Comparison of ENCODE assay signal across 22 cellular contexts in genomic region chr12:12663644-12664294, GRCh38. TPM values are rescaled to one million over a fixed set of nuclear protein-coding genes. Genes with fewer than 3 reads are reported as not detected.
A peak's percentile ranks its signal among the peaks of the same experiment; 100 is the strongest.
DNase-seq lines count a peak whose midpoint lies in the region; ATAC-seq, FAIRE-seq and TF ChIP-seq lines count a peak whose summit lies in the region.
"Had no signal": no experiment of that assay in that cellular context is flagged by ENCODE, and none has a peak within 500 bp of the region (broad histone marks: within the 10 kb centered on the region; RNA-seq: fewer than 3 reads in every experiment).

No MANE protein-coding gene starts in this region.

- H3K27ac ChIP-seq in HEK293 (ENCODE audit: extremely low read depth, low read depth, low read length) (no peak overlapping the region), GM12878 (ENCODE audit: control insufficient read depth, insufficient read depth) (peak overlapping the region; percentile 58)
- H3K27ac ChIP-seq: 22Rv1, A549, C4-2B, GM23248, HL-60 had no signal

- no peaks in the 10 kb centered on the region for H4K20me1 ChIP-seq in GM12878 (ENCODE audit: control insufficient read depth, insufficient read depth)

- TF ChIP-seq POLR2A in GM12878 (IDR thresholded peaks at IDR 0.05; ENCODE audit: low read depth, low read length): no peak

- no peak overlapping the region for H3K27ac Mint-ChIP-seq in activated T-cell treated with anti-CD3 and anti-CD28 coated beads, Interleukin-2, amount 50 U/mL, for 24 hours
- H3K27ac Mint-ChIP-seq in activated CD4-positive, alpha-beta memory T cell treated with anti-CD3 and anti-CD28 coated beads, Interleukin-2, amount 10 ng/mL, durations not matched to agents 7 days and 5 days: no peak overlapping the region
- H3K27ac Mint-ChIP-seq: CD4-positive, alpha-beta T cell had no signal

- H3K4me3 Mint-ChIP-seq in activated T-cell treated with anti-CD3 and anti-CD28 coated beads, Interleukin-2, amount 50 U/mL, for 24 hours: no peak overlapping the region
- H3K4me3 Mint-ChIP-seq in activated CD4-positive, alpha-beta memory T cell treated with anti-CD3 and anti-CD28 coated beads, Interleukin-2, amount 10 ng/mL, durations not matched to agents 7 days and 5 days: no peak overlapping the region
- H3K4me3 Mint-ChIP-seq: CD4-positive, alpha-beta T cell had no signal

- CTCF ChIA-PET in HEK293 (lab: Yijun Ruan, JAX): interaction anchor here (0.6 to 0.8 kb wide), 3 partner anchors 8 to 383 kb away, joined by 3 read pairs; no protein-coding TSS in a partner anchor
- CTCF ChIA-PET in GM12878 (lab: Yijun Ruan, JAX): interaction anchor here (0.6 to 2.8 kb wide), 9 partner anchors 8 to 73 kb away, joined by 3 to 18 read pairs (median 5); no protein-coding TSS in a partner anchor
- CTCF ChIA-PET in activated CD4-positive, alpha-beta memory T cell treated with anti-CD3 and anti-CD28 coated beads, Interleukin-2, amount 10 ng/mL, durations not matched to agents 7 days and 5 days (lab: Charles Lee): interaction anchor here (0.6 to 2.0 kb wide), 4 partner anchors 9 to 853 kb away, joined by 3 to 6 read pairs (median 4); no protein-coding TSS in a partner anchor

- H3K4me2 ChIP-seq in GM12878 (ENCODE audit: control insufficient read depth, insufficient read depth): peak overlapping the region; percentile 68
- H3K4me2 ChIP-seq: A549 had no signal

- RAD21 ChIA-PET in GM12878 (lab: Charles Lee; ENCODE audit: unreplicated experiment): interaction anchor here (0.8 to 3.3 kb wide), 12 partner anchors 8 to 287 kb away, joined by 3 to 17 read pairs (median 5); no protein-coding TSS in a partner anchor

- intact Hi-C loops in GM12878 (cut with micrococcal nuclease; ENCODE audit: unreplicated experiment): no loop called here

- POLR2A ChIA-PET in HEK293 (lab: Yijun Ruan, JAX) (no interaction called here), GM12878 (lab: Charles Lee) (interaction anchor here (0.6 to 1.5 kb wide), 8 partner anchors 10 to 177 kb away, joined by 3 to 11 read pairs (median 5); no protein-coding TSS in a partner anchor)
- POLR2A ChIA-PET in activated CD4-positive, alpha-beta memory T cell treated with anti-CD3 and anti-CD28 coated beads, Interleukin-2, amount 10 ng/mL, durations not matched to agents 7 days and 5 days (lab: Charles Lee): no interaction called here

- H3K79me2 ChIP-seq in GM12878 (ENCODE audit: control insufficient read depth, insufficient read depth, low read length): no peaks in the 10 kb centered on the region

- H3K4me1 ChIP-seq in HEK293 (ENCODE audit: control insufficient read depth, insufficient read depth, low read length): 0 out of 2 replicates have a peak, but pooled peaks cover 2% of the 10 kb centered on the region
- peaks cover 4% of the 10 kb centered on the region; the same call in 1 of the 2 replicates for H3K4me1 ChIP-seq in GM12878 (ENCODE audit: control insufficient read depth, insufficient read depth, low read length)

- peak overlapping the region; percentile 75 for H2AFZ ChIP-seq in GM12878 (ENCODE audit: control insufficient read depth, low read depth, low read length)
- H2AFZ ChIP-seq: GM23248 had no signal

- H3K4me1 Mint-ChIP-seq in activated T-cell treated with anti-CD3 and anti-CD28 coated beads, Interleukin-2, amount 50 U/mL, for 24 hours (ENCODE audit: low read depth): no peaks in the 10 kb centered on the region
- H3K4me1 Mint-ChIP-seq in activated CD4-positive, alpha-beta memory T cell treated with anti-CD3 and anti-CD28 coated beads, Interleukin-2, amount 10 ng/mL, durations not matched to agents 7 days and 5 days: no peaks in the 10 kb centered on the region

- no peak for TF ChIP-seq RAD21 in GM12878 (IDR thresholded peaks at IDR 0.05; ENCODE audit: insufficient read depth, low read depth, low read length)

- TF ChIP-seq CTCF in GM06990 (IDR thresholded peaks at IDR 0.05; ENCODE audit: insufficient read depth, low read length, poor library complexity, severe bottlenecking) (no peak), HEK293 (tag by site-specific recombination; IDR thresholded peaks at IDR 0.05) (no peak), GM12878 (IDR thresholded peaks at IDR 0.05 in 2 of 3, conservative IDR thresholded peaks at IDR 0.05 in 1 of 3; ENCODE audit: control insufficient read depth in 2 of 3, extremely low read depth in 1 of 3, insufficient read depth in 1 of 3, low read depth in 3 of 3, low read length in 3 of 3) (no peak)

- in situ Hi-C loops in GM12878 (cut with MboI): no loop called here

- 2% methylated on average over 15 of the region's 15 CpGs for WGBS in GM12878 (ENCODE audit: insufficient coverage, insufficient replicate concordance, low lambda C conversion rate, missing lambda C conversion rate)

- no peak overlapping the region for H3K9ac ChIP-seq in GM12878 (ENCODE audit: control insufficient read depth, insufficient read depth, low read length)
- H3K9ac ChIP-seq: GM23248 had no signal

- no peaks in the 10 kb centered on the region for H3K27me3 Mint-ChIP-seq in activated T-cell treated with anti-CD3 and anti-CD28 coated beads, Interleukin-2, amount 50 U/mL, for 24 hours
- H3K27me3 Mint-ChIP-seq in activated CD4-positive, alpha-beta memory T cell treated with anti-CD3 and anti-CD28 coated beads, Interleukin-2, amount 10 ng/mL, durations not matched to agents 7 days and 5 days: no peaks in the 10 kb centered on the region
- H3K27me3 Mint-ChIP-seq: CD4-positive, alpha-beta T cell had no signal

- no peaks in the 10 kb centered on the region for H3K36me3 Mint-ChIP-seq in activated T-cell treated with anti-CD3 and anti-CD28 coated beads, Interleukin-2, amount 50 U/mL, for 24 hours (ENCODE audit: low read depth)
- peaks cover 16% of the 10 kb centered on the region for H3K36me3 Mint-ChIP-seq in activated CD4-positive, alpha-beta memory T cell treated with anti-CD3 and anti-CD28 coated beads, Interleukin-2, amount 10 ng/mL, durations not matched to agents 7 days and 5 days (ENCODE audit: low read depth)

- DNase-seq in GM06990 (ENCODE audit: extremely low read depth, insufficient read length) (peak; percentile 57), GM18507 (ENCODE audit: extremely low spot score, insufficient read length, low read depth) (no peak), GM12878 (ENCODE audit: low read depth, low spot score) (no peak), GM19238 (ENCODE audit: insufficient read length, low spot score) (no peak)
- DNase-seq in activated effector memory CD4-positive, alpha-beta T cell treated with Interleukin-2 at 50 U/mL for 16 hours: no peak
- DNase-seq in activated T-cell treated with anti-CD3 and anti-CD28 coated beads, Interleukin-2, amount 50 U/mL, for 24 hours: no peak
- DNase-seq in activated CD4-positive, alpha-beta memory T cell treated with anti-CD3 and anti-CD28 coated beads, Interleukin-2, amount 10 ng/mL, durations not matched to agents 7 days and 5 days: no peak
- DNase-seq: AML-193; Caco-2; CD4-positive, alpha-beta T cell; GM23248; IMR-90; Karpas-422; KBM-7 had no signal

- FAIRE-seq in GM18507 (lab: Jason Lieb, UNC): peak; percentile 72
- no peak for FAIRE-seq in GM12878 (lab: Jason Lieb, UNC)
- FAIRE-seq: A549, D721Med, G401.6 had no signal

- peak; percentile 90 for ATAC-seq in GM12878
- ATAC-seq: A549 had no signal

- H3K9me3 Mint-ChIP-seq in activated T-cell treated with anti-CD3 and anti-CD28 coated beads, Interleukin-2, amount 50 U/mL, for 24 hours: no peaks in the 10 kb centered on the region
- H3K9me3 Mint-ChIP-seq in activated CD4-positive, alpha-beta memory T cell treated with anti-CD3 and anti-CD28 coated beads, Interleukin-2, amount 10 ng/mL, durations not matched to agents 7 days and 5 days: no peaks in the 10 kb centered on the region
- H3K9me3 Mint-ChIP-seq: CD4-positive, alpha-beta T cell had no signal

- H3K9me3 ChIP-seq in HEK293 (ENCODE audit: control insufficient read depth, insufficient read depth, low read depth, low read length): no peaks in the 10 kb centered on the region
- H3K9me3 ChIP-seq in GM12878 (replicated peaks; ENCODE audit: control insufficient read depth, insufficient read depth, low read length): no peaks in the 10 kb centered on the region
- H3K9me3 ChIP-seq: A549, Caco-2, HAP-1 had no signal

- no TSS peak for BruUV-seq in GM12878 (replicated peaks; lab: Mats Ljungman, UMichigan)

- no peaks in the 10 kb centered on the region; the same call in 1 of the 2 replicates for H3K36me3 ChIP-seq in GM06990 (ENCODE audit: control insufficient read depth, insufficient read depth, low read length)
- no peaks in the 10 kb centered on the region for H3K36me3 ChIP-seq in HEK293 (ENCODE audit: control insufficient read depth in 2 of 2, insufficient read depth in 1 of 2, low read length in 2 of 2)
- no peaks in the 10 kb centered on the region for H3K36me3 ChIP-seq in GM12878 (ENCODE audit: control insufficient read depth in 2 of 2, insufficient read depth in 2 of 2, low read length in 1 of 2)
- H3K36me3 ChIP-seq: HAP-1 had no signal

- H3K27me3 ChIP-seq in GM06990 (replicated peaks; ENCODE audit: control insufficient read depth, insufficient read depth, low read length): no peaks in the 10 kb centered on the region
- H3K27me3 ChIP-seq in GM12878 (replicated peaks in 1 of 2; ENCODE audit: control insufficient read depth in 2 of 2, insufficient read depth in 2 of 2, low read length in 1 of 2): no peaks in the 10 kb centered on the region

- TF ChIP-seq EP300 in GM12878 (IDR thresholded peaks at IDR 0.05; ENCODE audit: borderline replicate concordance in 1 of 2, control insufficient read depth in 1 of 2, low read depth in 2 of 2, low read length in 2 of 2): no peak

- SMC1A ChIA-PET in GM12878 (lab: Charles Lee; ENCODE audit: uncharacterized antibody, unreplicated experiment): interaction anchor here (0.6 to 2.5 kb wide), 21 partner anchors 8 to 155 kb away, joined by 3 to 16 read pairs (median 5); no protein-coding TSS in a partner anchor

- H3K4me3 ChIP-seq in GM06990 (replicated peaks; ENCODE audit: low read depth, low read length): no peak overlapping the region
- no peak overlapping the region for H3K4me3 ChIP-seq in HEK293 (ENCODE audit: low read depth, low read length)
- H3K4me3 ChIP-seq in GM12878: no peak overlapping the region
- H3K4me3 ChIP-seq: A549, GM23248, HAP-1 had no signal

RNA-seq across cellular contexts. Expression of gene GPR19, which starts 32.2 kb away (rescaled TPM):
- 10.2 and 14.3 TPM in 2 replicates for total RNA-seq in GM12878 (2013; cell fraction: nucleolus; rRNA removed)
- total RNA-seq in GM12878 (2014; rRNA removed) (2.1 and 2.7 TPM in 2 replicates), GM12878 (2014; rRNA removed; fragmentation: Illumina TruSeq; extraction: Trizol) (3.9 and 4.1 TPM in 2 replicates), GM12878 (2021) (2.6 and 3.4 TPM in 2 replicates)
- polyA plus RNA-seq in GM12878 (2011; ENCODE audit: low read depth): 0.87 TPM
- polyA plus RNA-seq in GM12878 (2011; rRNA removed) (7.4 TPM in 2 replicates), GM12878 (2014; fragmentation: Illumina TruSeq; extraction: Trizol) (4.0 and 9.8 TPM in 2 replicates), GM12878 (2014; fragmentation: Nextera tagmentation; extraction: Ambion mirVana) (1 to 10 TPM; 2.9 to 3.0 TPM), GM12878 (2014; rRNA removed) (1.7 and 2.2 TPM in 2 replicates), GM12878 (2016; fragmentation: Nextera tagmentation; extraction: Ambion mirVana) (1 to 10 TPM; 2.2 to 3.1 TPM)
- 5.5 and 5.7 TPM in 2 replicates for polyA plus RNA-seq in GM12878 (2011; cell fraction: cytosol; rRNA removed)
- 13.6 and 23.5 TPM in 2 replicates for polyA plus RNA-seq in GM12878 (2011; cell fraction: nucleus; rRNA removed)
- 2.3 and 3.3 TPM in 2 replicates for polyA plus RNA-seq in GM12878 (2012)
- polyA minus RNA-seq in GM12878 (2011; rRNA and poly(A)+ RNA removed): 7.6 and 10.5 TPM in 2 replicates
- 1.7 and 2.0 TPM in 2 replicates for polyA minus RNA-seq in GM12878 (2011; cell fraction: cytosol; rRNA and poly(A)+ RNA removed)
- polyA minus RNA-seq in GM12878 (2011; cell fraction: nucleus; rRNA and poly(A)+ RNA removed): 2.9 and 6.2 TPM in 2 replicates
- 10 to 100 TPM; 18.6 to 20.1 TPM for total RNA-seq in activated CD4-positive, alpha-beta memory T cell treated with anti-CD3 and anti-CD28 coated beads, Interleukin-2, amount 10 ng/mL, durations not matched to agents 7 days and 5 days
- total RNA-seq: GM23248 had no signal

RNA-seq across cellular contexts. Expression of gene CREBL2, which starts 52.1 kb away (rescaled TPM):
- total RNA-seq in GM12878 (2013; cell fraction: nucleolus; rRNA removed): 17.2 and 18.1 TPM in 2 replicates
- total RNA-seq in GM12878 (2014; rRNA removed) (17.7 and 23.0 TPM in 2 replicates), GM12878 (2014; rRNA removed; fragmentation: Illumina TruSeq; extraction: Trizol) (13.9 and 14.2 TPM in 2 replicates), GM12878 (2021) (11.4 and 11.9 TPM in 2 replicates)
- 5.5 TPM for polyA plus RNA-seq in GM12878 (2011; ENCODE audit: low read depth)
- polyA plus RNA-seq in GM12878 (2011; rRNA removed) (19.1 and 28.4 TPM in 2 replicates), GM12878 (2014; fragmentation: Illumina TruSeq; extraction: Trizol) (13.1 and 15.5 TPM in 2 replicates), GM12878 (2014; fragmentation: Nextera tagmentation; extraction: Ambion mirVana) (1 to 10 TPM; 4.6 to 5.2 TPM), GM12878 (2014; rRNA removed) (10.1 and 10.7 TPM in 2 replicates), GM12878 (2016; fragmentation: Nextera tagmentation; extraction: Ambion mirVana) (10 to 100 TPM; 14.9 to 15.6 TPM)
- 10.0 and 11.6 TPM in 2 replicates for polyA plus RNA-seq in GM12878 (2011; cell fraction: cytosol; rRNA removed)
- polyA plus RNA-seq in GM12878 (2011; cell fraction: nucleus; rRNA removed): 5.3 and 6.3 TPM in 2 replicates
- 7.0 and 11.6 TPM in 2 replicates for polyA plus RNA-seq in GM12878 (2012)
- 14.8 and 17.3 TPM in 2 replicates for polyA minus RNA-seq in GM12878 (2011; rRNA and poly(A)+ RNA removed)
- polyA minus RNA-seq in GM12878 (2011; cell fraction: cytosol; rRNA and poly(A)+ RNA removed): 4.9 and 6.1 TPM in 2 replicates
- 6.2 and 9.1 TPM in 2 replicates for polyA minus RNA-seq in GM12878 (2011; cell fraction: nucleus; rRNA and poly(A)+ RNA removed)
- total RNA-seq in activated CD4-positive, alpha-beta memory T cell treated with anti-CD3 and anti-CD28 coated beads, Interleukin-2, amount 10 ng/mL, durations not matched to agents 7 days and 5 days: 10 to 100 TPM; 24.2 to 26.1 TPM

RNA-seq across cellular contexts. Expression of gene CDKN1B, which starts 53.4 kb away (rescaled TPM):
- 31.1 and 38.2 TPM in 2 replicates for total RNA-seq in GM12878 (2013; cell fraction: nucleolus; rRNA removed)
- total RNA-seq in GM12878 (2014; rRNA removed) (39.1 and 43.3 TPM in 2 replicates), GM12878 (2014; rRNA removed; fragmentation: Illumina TruSeq; extraction: Trizol) (22.7 and 24.2 TPM in 2 replicates), GM12878 (2021) (36.9 and 37.4 TPM in 2 replicates)
- polyA plus RNA-seq in GM12878 (2011; ENCODE audit: low read depth): 11.2 TPM
- polyA plus RNA-seq in GM12878 (2011; rRNA removed) (25.4 and 39.5 TPM in 2 replicates), GM12878 (2014; fragmentation: Illumina TruSeq; extraction: Trizol) (21.6 and 22.1 TPM in 2 replicates), GM12878 (2014; fragmentation: Nextera tagmentation; extraction: Ambion mirVana) (1 to 10 TPM; 4.2 to 8.0 TPM), GM12878 (2014; rRNA removed) (27.8 and 29.2 TPM in 2 replicates), GM12878 (2016; fragmentation: Nextera tagmentation; extraction: Ambion mirVana) (1 to 10 TPM; 4.9 to 5.5 TPM)
- 14.5 and 16.9 TPM in 2 replicates for polyA plus RNA-seq in GM12878 (2011; cell fraction: cytosol; rRNA removed)
- 21.5 and 21.6 TPM in 2 replicates for polyA plus RNA-seq in GM12878 (2011; cell fraction: nucleus; rRNA removed)
- 25.9 and 32.3 TPM in 2 replicates for polyA plus RNA-seq in GM12878 (2012)
- polyA minus RNA-seq in GM12878 (2011; rRNA and poly(A)+ RNA removed): 19.7 and 22.0 TPM in 2 replicates
- 14.3 and 15.9 TPM in 2 replicates for polyA minus RNA-seq in GM12878 (2011; cell fraction: cytosol; rRNA and poly(A)+ RNA removed)
- polyA minus RNA-seq in GM12878 (2011; cell fraction: nucleus; rRNA and poly(A)+ RNA removed): 43.3 and 59.1 TPM in 2 replicates
- 100 to 1,000 TPM; 164 to 166 TPM for total RNA-seq in activated CD4-positive, alpha-beta memory T cell treated with anti-CD3 and anti-CD28 coated beads, Interleukin-2, amount 10 ng/mL, durations not matched to agents 7 days and 5 days
